In the genomic region with DNA sequence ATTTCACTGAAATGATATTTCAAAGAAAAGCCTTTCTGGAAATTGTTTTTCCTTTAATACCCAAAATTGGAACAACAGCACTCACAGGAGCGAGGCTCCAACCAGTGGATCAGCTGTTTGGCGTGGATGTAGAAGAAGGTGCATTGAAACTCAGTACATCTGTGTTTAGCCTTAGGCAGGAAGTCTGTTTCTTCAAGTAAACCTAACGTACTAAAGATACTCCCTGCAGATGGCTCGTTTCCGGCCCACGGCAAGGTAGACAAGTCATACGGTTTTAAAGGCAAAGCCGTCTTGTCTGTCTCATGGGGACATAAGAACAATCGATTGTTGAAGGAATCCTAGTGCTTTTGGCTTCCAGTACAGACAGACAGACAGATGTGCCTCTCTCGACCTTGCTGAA, we compare ENCODE assay signal across 8 cellular contexts. TPM values are rescaled to one million over a fixed set of nuclear protein-coding genes. Genes with fewer than 3 reads are reported as not detected.
DNase-seq lines count a peak whose midpoint lies in the region; ATAC-seq, FAIRE-seq and TF ChIP-seq lines count a peak whose summit lies in the region.

No MANE protein-coding gene starts in this region.

- TF ChIP-seq CTCF in progenitor cell of endocrine pancreas (IDR thresholded peaks at IDR 0.05; ENCODE audit: unreplicated experiment): no peak
- no peak for TF ChIP-seq CTCF in lower leg skin (IDR thresholded peaks at IDR 0.05)

- peaks cover 19% of the 10 kb centered on the region for H3K36me3 Mint-ChIP-seq in activated CD4-positive, alpha-beta T cell treated with anti-CD3 and anti-CD28 coated beads for 36 hours (ENCODE audit: low read depth)
- H3K36me3 Mint-ChIP-seq in naive B cell (no peaks in the 10 kb centered on the region), progenitor cell of endocrine pancreas (ENCODE audit: insufficient read depth) (peaks cover 4% of the 10 kb centered on the region)

- WGBS in lower leg skin, 2 donors: 30 to 52% methylated on average over 10 of the region's 10 CpGs

- FAIRE-seq in GM18507 (lab: Jason Lieb, UNC): peak; percentile 92

- peaks cover 49% of the 10 kb centered on the region for H3K4me1 Mint-ChIP-seq in activated CD4-positive, alpha-beta T cell treated with anti-CD3 and anti-CD28 coated beads for 36 hours
- peaks cover 37 to 87% (median 48%) of the 10 kb centered on the region in 3 donors for H3K4me1 Mint-ChIP-seq in naive B cell
- no peaks in the 10 kb centered on the region for H3K4me1 Mint-ChIP-seq in progenitor cell of endocrine pancreas (ENCODE audit: low read depth)

- ATAC-seq in HG02798 (IDR thresholded peaks at IDR 0.05; ENCODE audit: poor library complexity, unreplicated experiment) (peak; percentile 59), naive B cell (ENCODE audit: low read depth in 2 of 2) (peak; percentile 15 to 19)
- ATAC-seq in activated CD4-positive, alpha-beta T cell treated with anti-CD3 and anti-CD28 coated beads for 36 hours: peak; percentile 69

- intact Hi-C loops in activated CD4-positive, alpha-beta T cell treated with anti-CD3 and anti-CD28 coated beads for 36 hours (cut with DNase I, micrococcal nuclease): no loop called here
- intact Hi-C loops in lower leg skin (cut with DNase I; ENCODE audit: low total_unique reads): no loop called here

- DNase-seq in GM18507 (ENCODE audit: extremely low spot score, insufficient read length, low read depth) (no peak), naive B cell (peak; percentile 61), HUDEP-2 (lab: John Stamatoyannopoulos, UW; ENCODE audit: unreplicated experiment in 76 of 76) (no peak), GM03348 (ENCODE audit: low spot score) (no peak), progenitor cell of endocrine pancreas (ENCODE audit: low spot score, unreplicated experiment) (no peak), lower leg skin (ENCODE audit: low spot score in 2 of 2) (no peak)
- peak; percentile 62 for DNase-seq in activated CD4-positive, alpha-beta T cell treated with anti-CD3 and anti-CD28 coated beads for 36 hours

- POLR2A ChIA-PET in activated CD4-positive, alpha-beta T cell treated with anti-CD3 and anti-CD28 coated beads for 36 hours (lab: Charles Lee): no interaction called here

- CTCF ChIA-PET in activated CD4-positive, alpha-beta T cell treated with anti-CD3 and anti-CD28 coated beads for 36 hours (lab: Charles Lee): interaction anchor here (0.6 to 1.4 kb wide), 2 partner anchors 11 to 406 kb away, joined by 3 to 4 read pairs; no protein-coding TSS in a partner anchor

- H3K27me3 Mint-ChIP-seq in activated CD4-positive, alpha-beta T cell treated with anti-CD3 and anti-CD28 coated beads for 36 hours: no peaks in the 10 kb centered on the region
- H3K27me3 Mint-ChIP-seq in naive B cell (no peaks in the 10 kb centered on the region), progenitor cell of endocrine pancreas (no peaks in the 10 kb centered on the region)

- H3K4me3 Mint-ChIP-seq in activated CD4-positive, alpha-beta T cell treated with anti-CD3 and anti-CD28 coated beads for 36 hours: peak overlapping the region; percentile 45
- H3K4me3 Mint-ChIP-seq in naive B cell (peak overlapping the region; percentile 18 to 81 (median 62)), progenitor cell of endocrine pancreas (ENCODE audit: low read depth) (no peak overlapping the region)

- no peak for TF ChIP-seq POLR2A in lower leg skin (IDR thresholded peaks at IDR 0.05)

- H3K27ac Mint-ChIP-seq in activated CD4-positive, alpha-beta T cell treated with anti-CD3 and anti-CD28 coated beads for 36 hours: peak overlapping the region; percentile 70
- peak overlapping the region; percentile 3 to 98 (median 88) for H3K27ac Mint-ChIP-seq in naive B cell
- H3K27ac Mint-ChIP-seq in progenitor cell of endocrine pancreas: no peak overlapping the region

- H3K9me3 Mint-ChIP-seq in activated CD4-positive, alpha-beta T cell treated with anti-CD3 and anti-CD28 coated beads for 36 hours (ENCODE audit: low read depth): no peaks in the 10 kb centered on the region
- peaks cover 0 to 3% (median 0%) of the 10 kb centered on the region in 7 donors for H3K9me3 Mint-ChIP-seq in naive B cell
- no peaks in the 10 kb centered on the region for H3K9me3 Mint-ChIP-seq in progenitor cell of endocrine pancreas (ENCODE audit: low read depth)

- H3K4me3 ChIP-seq in lower leg skin (ENCODE audit: low read depth, poor library complexity, severe bottlenecking): no peak overlapping the region

RNA-seq across cellular contexts. Expression of gene CLCN4, which starts 50.0 kb away (rescaled TPM):
- not detected for total RNA-seq in activated CD4-positive, alpha-beta T cell treated with anti-CD3 and anti-CD28 coated beads for 36 hours
- 10 to 100 TPM; 10.1 to 46.1 (median 28.8) TPM for polyA plus RNA-seq in naive B cell (ENCODE audit: low read depth in 6 of 6)
- total RNA-seq in progenitor cell of endocrine pancreas (14.1 and 15.2 TPM in 2 replicates), lower leg skin (1 to 10 TPM in 3 of 4 donors, under 1 TPM in 1; 0.54 to 5.0 (median 2.6) TPM)

Comparison
In these comparisons a context has a peak if more than half of its experiments do, and no peak if none do; other contexts are left out.
1. DNase-seq: peak in activated CD4-positive, alpha-beta T cell treated with anti-CD3 and anti-CD28 coated beads for 36 hours (single experiment) and naive B cell (single experiment); none in GM18507 (single experiment), HUDEP-2 (0 of 76), GM03348 (single experiment), progenitor cell of endocrine pancreas (single experiment) and lower leg skin (0 of 2).
2. ATAC-seq: peak in every context shown above with its lines; median percentile 69 in activated CD4-positive, alpha-beta T cell treated with anti-CD3 and anti-CD28 coated beads for 36 hours; 59 in HG02798; 17 in naive B cell.